Comparison of ENCODE assay signal across 8 cellular contexts in the genomic region with DNA sequence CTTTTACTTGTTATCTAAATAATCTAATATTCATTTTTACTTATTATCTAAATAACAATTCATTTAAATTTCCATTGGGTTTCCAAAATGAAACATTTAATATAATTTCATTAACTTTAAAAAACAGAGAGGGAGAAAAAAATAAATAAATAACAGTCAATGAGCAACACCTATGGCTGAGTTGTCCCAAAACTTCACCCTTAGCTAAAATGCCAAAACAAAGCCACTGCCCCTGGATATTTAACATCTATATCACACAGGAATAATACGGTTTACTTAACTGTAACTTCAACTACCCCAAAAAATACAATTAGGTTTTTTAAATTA. TPM values are rescaled to one million over a fixed set of nuclear protein-coding genes. Genes with fewer than 3 reads are reported as not detected.
DNase-seq lines count a peak whose midpoint lies in the region; ATAC-seq and TF ChIP-seq lines count a peak whose summit lies in the region.

No MANE protein-coding gene starts in this region.

- peak overlapping the region; percentile 67 for H3K4me3 ChIP-seq in GM12864 (ENCODE audit: low read depth, low read length)
- peak overlapping the region; percentile 45 for H3K4me3 ChIP-seq in RWPE2 (ENCODE audit: severe bottlenecking)
- H3K4me3 ChIP-seq in sigmoid colon, result peak overlapping the region in 3 of 4 donors; percentile 6 to 18 (median 8)

- DNase-seq in GM12864 (ENCODE audit: low read depth), result no peak
- DNase-seq in RWPE2 (ENCODE audit: low spot score), result no peak
- DNase-seq in epithelial cell of prostate (ENCODE audit: low read depth, low spot score), result no peak
- no peak for DNase-seq in sigmoid colon
- DNase-seq in hippocampal formation (lab: John Stamatoyannopoulos, UW), result no peak
- no peak for DNase-seq in COLO829 (ENCODE audit: low spot score)
- no peak for DNase-seq in NCI-H2107 (lab: John Stamatoyannopoulos, UW)

- TF ChIP-seq EP300 in sigmoid colon (IDR thresholded peaks at IDR 0.05), result no peak

- intact Hi-C loops in sigmoid colon (cut with DNase I), result no loop called here

- TF ChIP-seq POLR2A in sigmoid colon (IDR thresholded peaks at IDR 0.05), result no peak

- H3K27ac ChIP-seq in RWPE2 (ENCODE audit: poor library complexity, severe bottlenecking), result peak overlapping the region; percentile 81
- peak overlapping the region; percentile 93 for H3K27ac ChIP-seq in epithelial cell of prostate
- H3K27ac ChIP-seq in sigmoid colon, result peak overlapping the region in 3 of 4 donors; percentile 33 to 67 (median 45)

- H3K4me1 ChIP-seq in RWPE2 (ENCODE audit: insufficient read depth, poor library complexity, severe bottlenecking) (peaks cover 19% of the 10 kb centered on the region), sigmoid colon (peaks cover 0 to 62% (median 35%) of the 10 kb centered on the region in 4 donors)

- H3K27me3 ChIP-seq in RWPE2 (ENCODE audit: insufficient read depth, poor library complexity, severe bottlenecking), result no peaks in the 10 kb centered on the region
- no peaks in the 10 kb centered on the region for H3K27me3 ChIP-seq in sigmoid colon

- ATAC-seq in RWPE2 (ENCODE audit: low read depth) (no peak), HG03135 (IDR thresholded peaks at IDR 0.05; ENCODE audit: unreplicated experiment) (no peak)

- TF ChIP-seq CTCF in GM12864 (IDR thresholded peaks at IDR 0.05; ENCODE audit: low read depth, low read length, missing control alignments) (no peak), RWPE2 (IDR thresholded peaks at IDR 0.05; ENCODE audit: poor library complexity, severe bottlenecking) (no peak), sigmoid colon (IDR thresholded peaks at IDR 0.05) (no peak)

- 6 to 20% methylated on average over 1 of the region's 1 CpG for WGBS in sigmoid colon, 2 donors

- peaks cover 8% of the 10 kb centered on the region; the same call in 1 of the 2 replicates for H3K36me3 ChIP-seq in RWPE2 (ENCODE audit: low read depth)
- no peaks in the 10 kb centered on the region for H3K36me3 ChIP-seq in sigmoid colon

- H3K9me3 ChIP-seq in RWPE2 (ENCODE audit: severe bottlenecking) (no peaks in the 10 kb centered on the region), sigmoid colon (no peaks in the 10 kb centered on the region)

RNA-seq across cellular contexts. Expression of gene ELF1, which starts 0.6 kb away (rescaled TPM):
- total RNA-seq in sigmoid colon, result 10 to 100 TPM; 47.4 to 68.5 (median 58.0) TPM
- polyA plus RNA-seq in sigmoid colon, result 10 to 100 TPM; 31.8 to 45.3 (median 35.1) TPM

RNA-seq across cellular contexts. Expression of gene WBP4, which starts 42.8 kb away (rescaled TPM):
- total RNA-seq in sigmoid colon, result 10 to 100 TPM; 11.6 to 25.0 (median 18.4) TPM
- 1 to 10 TPM; 5.1 to 7.8 (median 7.2) TPM for polyA plus RNA-seq in sigmoid colon

Comparison
In these comparisons a context has a peak if more than half of its experiments do, and no peak if none do; other contexts are left out.
1. H3K4me3 ChIP-seq: peak in every context shown above with its lines; median percentile 67 in GM12864; 45 in RWPE2; 8 in sigmoid colon.